ENCODE assay signal across 17 cellular contexts in genomic region chr15:29765234-29765841, GRCh38. TPM values are rescaled to one million over a fixed set of nuclear protein-coding genes. Genes with fewer than 3 reads are reported as not detected.
DNase-seq lines count a peak whose midpoint lies in the region; FAIRE-seq and TF ChIP-seq lines count a peak whose summit lies in the region.
"Had no signal": no experiment of that assay in that cellular context is flagged by ENCODE, and none has a peak within 500 bp of the region (broad histone marks: within the 10 kb centered on the region; RNA-seq: fewer than 3 reads in every experiment).

No MANE protein-coding gene starts in this region.

- no peak overlapping the region for H2BK120ac ChIP-seq in neuronal stem cell (ENCODE audit: low read depth, low read length)

- no peak for TF ChIP-seq CTCF in osteoblast (IDR thresholded peaks at IDR 0.05; ENCODE audit: extremely low read depth, low read depth, low read length)

- H3K27ac ChIP-seq in osteoblast (ENCODE audit: low read depth, low read length) (peak overlapping the region; percentile 50), neuronal stem cell (replicated peaks; ENCODE audit: low read length) (no peak overlapping the region)
- H3K27ac ChIP-seq: GM23248, PC-9 had no signal

- H3K18ac ChIP-seq in neuronal stem cell (ENCODE audit: low read length): no peak overlapping the region

- H4K8ac ChIP-seq in neuronal stem cell (ENCODE audit: low read depth, low read length): no peak overlapping the region

- no peaks in the 10 kb centered on the region for H3K79me1 ChIP-seq in neuronal stem cell (ENCODE audit: low read depth, low read length)

- H2AK5ac ChIP-seq in neuronal stem cell (ENCODE audit: low read depth, low read length): no peak overlapping the region

- H3K27me3 ChIP-seq in osteoblast (ENCODE audit: insufficient read depth, low read length) (no peaks in the 10 kb centered on the region), neuronal stem cell (ENCODE audit: control insufficient read depth in 3 of 3, insufficient read depth in 3 of 3, low read depth in 1 of 3, low read length in 3 of 3) (no peaks in the 10 kb centered on the region)
- H3K27me3 ChIP-seq: BE2C had no signal

- peaks cover 53% of the 10 kb centered on the region for H3K79me2 ChIP-seq in osteoblast (ENCODE audit: insufficient read depth, low read length)

- H2BK5ac ChIP-seq in neuronal stem cell (ENCODE audit: low read length): no peak overlapping the region

- H2BK15ac ChIP-seq in neuronal stem cell (ENCODE audit: low read length): no peak overlapping the region

- no peaks in the 10 kb centered on the region for H4K20me1 ChIP-seq in osteoblast (ENCODE audit: insufficient read depth, low read length)

- H3K9me3 ChIP-seq in osteoblast (ENCODE audit: low read depth, low read length) (no peaks in the 10 kb centered on the region), neuronal stem cell (replicated peaks in 1 of 2; ENCODE audit: control insufficient read depth in 2 of 2, insufficient read depth in 1 of 2, low read depth in 1 of 2, low read length in 2 of 2) (no peaks in the 10 kb centered on the region)
- H3K9me3 ChIP-seq: BE2C had no signal

- H4K91ac ChIP-seq in neuronal stem cell (ENCODE audit: low read depth, low read length, poor library complexity): no peak overlapping the region

- no peak overlapping the region for H3K14ac ChIP-seq in neuronal stem cell (ENCODE audit: low read length)

- H3K36me3 ChIP-seq in osteoblast (ENCODE audit: insufficient read depth, low read length) (peaks cover 58% of the 10 kb centered on the region), neuronal stem cell (replicated peaks in 1 of 2; ENCODE audit: control insufficient read depth in 2 of 2, insufficient read depth in 2 of 2, low read length in 2 of 2) (peaks cover 19 to 98% of the 10 kb centered on the region in 2 donors)
- H3K36me3 ChIP-seq: BE2C had no signal

- no peak overlapping the region for H3K4ac ChIP-seq in neuronal stem cell (ENCODE audit: low read length)

- H3K9ac ChIP-seq in neuronal stem cell (ENCODE audit: low read depth, low read length, poor library complexity): no peak overlapping the region
- H3K9ac ChIP-seq: GM23248 had no signal

- WGBS in neuronal stem cell (ENCODE audit: extremely low coverage in 2 of 2, insufficient read length in 2 of 2, insufficient replicate concordance in 1 of 2), 2 donors: no CpG with 5 or more reads among the region's 3 CpGs

- in situ Hi-C loops in ACHN (cut with HindIII; ENCODE audit: low pct_ligation_motif_present, low pct_unique_long_range_greater_than_20kb, low sequenced_read_pairs): no loop called here

- no peak overlapping the region for H3K23ac ChIP-seq in neuronal stem cell (ENCODE audit: low read depth, low read length, poor library complexity)

- H3K4me2 ChIP-seq in osteoblast (ENCODE audit: insufficient read depth, low read length) (no peak overlapping the region), neuronal stem cell (ENCODE audit: insufficient read depth, low read length, poor library complexity, severe bottlenecking) (no peak overlapping the region)
- H3K4me2 ChIP-seq: PC-9 had no signal

- DNase-seq in DMS79 treated with DMSO at 0.1 percent for 48 hours (lab: John Stamatoyannopoulos, UW) (peak; percentile 28), RCC 7860 (ENCODE audit: low spot score) (no peak), foreskin melanocyte (peak; percentile 33), osteoblast (ENCODE audit: insufficient read length, low spot score, missing footprints) (no peak), NCI-H226 (no peak), neuronal stem cell (ENCODE audit: low spot score) (no peak), ACHN (no peak)
- DNase-seq: BE2C; CD8-positive, alpha-beta T cell; GM23248; IMR-90; NCI-H1105; NCI-H187; NCI-H446 treated with DMSO at 0.1 percent for 48 hours; NCI-H774; PC-9 had no signal

- peaks cover 6% of the 10 kb centered on the region for H3K4me1 ChIP-seq in osteoblast (ENCODE audit: insufficient read depth, low read length)
- H3K4me1 ChIP-seq in neuronal stem cell (ENCODE audit: control insufficient read depth in 2 of 2, insufficient read depth in 1 of 2, low read depth in 1 of 2, low read length in 2 of 2): no peaks in the 10 kb centered on the region
- H3K4me1 ChIP-seq: BE2C had no signal

- H2BK12ac ChIP-seq in neuronal stem cell (ENCODE audit: low read length): no peak overlapping the region

- peak; percentile 62 for FAIRE-seq in RCC 7860 (lab: Jason Lieb, UNC)
- FAIRE-seq: G401.6 had no signal

- H3K4me3 ChIP-seq in osteoblast (ENCODE audit: insufficient read depth, low read length): no peak overlapping the region
- H3K4me3 ChIP-seq in neuronal stem cell (ENCODE audit: low read length in 2 of 2): no peak overlapping the region
- H3K4me3 ChIP-seq: GM23248, PC-9 had no signal

- H2AFZ ChIP-seq in osteoblast (ENCODE audit: low read length) (no peak overlapping the region), neuronal stem cell (ENCODE audit: low read length) (no peak overlapping the region)
- H2AFZ ChIP-seq: GM23248, PC-9 had no signal

RNA-seq across cellular contexts. Expression of gene TJP1, which starts 56.9 kb away (rescaled TPM):
- 74.3 and 86.9 TPM in 2 replicates for total RNA-seq in osteoblast
- polyA plus RNA-seq in neuronal stem cell (2013, experiment 1 of 2): 57.3 TPM
- polyA plus RNA-seq in neuronal stem cell (2013, experiment 2 of 2): 58.1 TPM
- total RNA-seq: CD8-positive, alpha-beta T cell had no signal

Comparison
In these comparisons a context has a peak if more than half of its experiments do, and no peak if none do; other contexts are left out.
1. DNase-seq: peak in DMS79 treated with DMSO at 0.1 percent for 48 hours (single experiment) and foreskin melanocyte (single experiment); none in RCC 7860 (single experiment), osteoblast (single experiment), NCI-H226 (single experiment), neuronal stem cell (single experiment) and ACHN (single experiment).